In genomic region chr20:24560571-24561485, GRCh38 we compare ENCODE assay signal across 18 cellular contexts.
DNase-seq lines count a peak whose midpoint lies in the region; ATAC-seq and TF ChIP-seq lines count a peak whose summit lies in the region.
"Had no signal": no experiment of that assay in that cellular context is flagged by ENCODE, and none has a peak within 500 bp of the region (broad histone marks: within the 10 kb centered on the region; RNA-seq: fewer than 3 reads in every experiment).

No MANE protein-coding gene starts in this region.

- in situ Hi-C loops in astrocyte of the cerebellum (cut with HindIII; ENCODE audit: low sequenced_read_pairs), result no loop called here

- H3K4me3 Mint-ChIP-seq in immature natural killer cell, result no peak overlapping the region
- H3K4me3 Mint-ChIP-seq: CD4-positive, CD25-positive, alpha-beta regulatory T cell had no signal

- H3K9me3 ChIP-seq in HEK293 (ENCODE audit: control insufficient read depth, insufficient read depth, low read depth, low read length), result no peaks in the 10 kb centered on the region
- H3K9me3 ChIP-seq: SJSA1 had no signal

- peaks cover 4 to 20% (median 12%) of the 10 kb centered on the region in 6 donors for H3K9me3 Mint-ChIP-seq in immature natural killer cell

- no peak overlapping the region for H3K27ac Mint-ChIP-seq in immature natural killer cell
- H3K27ac Mint-ChIP-seq: CD4-positive, CD25-positive, alpha-beta regulatory T cell had no signal

- DNase-seq in A172 (ENCODE audit: low spot score) (peak; percentile 21), astrocyte of the cerebellum (ENCODE audit: low read depth) (peak; percentile 61), islet precursor cell (peak; percentile 92), immature natural killer cell (no peak), AML-193 (lab: John Stamatoyannopoulos, UW) (no peak), nucleus accumbens (lab: John Stamatoyannopoulos, UW) (no peak)
- DNase-seq: CD4-positive, CD25-positive, alpha-beta regulatory T cell; EL; MV-4-11; NCI-H1417; NCI-H187 treated with DMSO at 0.1 percent for 48 hours; NCI-H345; NCI-H526; PC-3 had no signal

- H3K4me3 ChIP-seq in HEK293 (ENCODE audit: low read depth, low read length) (no peak overlapping the region), astrocyte of the cerebellum (ENCODE audit: low read depth, low read length) (no peak overlapping the region)
- H3K4me3 ChIP-seq: SJSA1 had no signal

- no peaks in the 10 kb centered on the region; the same call in 1 of the 2 replicates for H3K4me1 ChIP-seq in HEK293 (ENCODE audit: control insufficient read depth, insufficient read depth, low read length)
- H3K4me1 ChIP-seq: SJSA1 had no signal

- H3K27me3 Mint-ChIP-seq in immature natural killer cell (ENCODE audit: low read depth in 3 of 3), result peaks cover 0 to 30% (median 8%) of the 10 kb centered on the region in 3 donors

- H3K27ac ChIP-seq in HEK293 (ENCODE audit: extremely low read depth, low read depth, low read length), result no peak overlapping the region
- H3K27ac ChIP-seq: SJSA1 had no signal

- no peaks in the 10 kb centered on the region for H3K36me3 ChIP-seq in HEK293 (ENCODE audit: control insufficient read depth in 2 of 2, insufficient read depth in 1 of 2, low read length in 2 of 2)
- H3K36me3 ChIP-seq: SJSA1 had no signal

- H3K36me3 Mint-ChIP-seq in immature natural killer cell, result peaks cover 0 to 3% (median 0%) of the 10 kb centered on the region in 3 donors
- H3K36me3 Mint-ChIP-seq: CD4-positive, CD25-positive, alpha-beta regulatory T cell had no signal

- POLR2A ChIA-PET in HEK293 (lab: Yijun Ruan, JAX), result no interaction called here

- CTCF ChIA-PET in HEK293 (lab: Yijun Ruan, JAX), result no interaction called here

- ATAC-seq in GM18861 (IDR thresholded peaks at IDR 0.05; ENCODE audit: unreplicated experiment), result no peak
- ATAC-seq: HCT116, PC-3 had no signal

- no peaks in the 10 kb centered on the region for H3K4me1 Mint-ChIP-seq in immature natural killer cell
- H3K4me1 Mint-ChIP-seq: CD4-positive, CD25-positive, alpha-beta regulatory T cell had no signal

- no peak for TF ChIP-seq CTCF in HEK293 (tag by site-specific recombination; IDR thresholded peaks at IDR 0.05)
- peak; percentile 30 for TF ChIP-seq CTCF in astrocyte of the cerebellum (IDR thresholded peaks at IDR 0.05; ENCODE audit: low read depth, low read length, missing control alignments)

TF ChIP-seq in HEK293, 187 proteins besides CTCF, POLR2A, EP300 and RAD21:
- TF ChIP-seq ZNF530 (tag by site-specific recombination; IDR thresholded peaks at IDR 0.05; ENCODE audit: low read depth) (no peak), GLIS1 (tag by site-specific recombination; IDR thresholded peaks at IDR 0.05) (0 out of 2 replicates have a peak, but pooled peaks have one; percentile 11), SCRT2 (tag by site-specific recombination; IDR thresholded peaks at IDR 0.05) (no peak), ZNF677 (tag by site-specific recombination; IDR thresholded peaks at IDR 0.05) (peak; percentile 97), ZNF449 (tag by site-specific recombination; IDR thresholded peaks at IDR 0.05) (0 out of 2 replicates have a peak, but pooled peaks have one; percentile 50), SP7 (tag by site-specific recombination; IDR thresholded peaks at IDR 0.05) (peak; percentile 87)

Comparison
In these comparisons a context has a peak if more than half of its experiments do, and no peak if none do; other contexts are left out.
1. DNase-seq: peak in A172 (single experiment), astrocyte of the cerebellum (single experiment) and islet precursor cell (single experiment); none in immature natural killer cell (0 of 3), AML-193 (0 of 2) and nucleus accumbens (0 of 56).